In the genomic region with DNA sequence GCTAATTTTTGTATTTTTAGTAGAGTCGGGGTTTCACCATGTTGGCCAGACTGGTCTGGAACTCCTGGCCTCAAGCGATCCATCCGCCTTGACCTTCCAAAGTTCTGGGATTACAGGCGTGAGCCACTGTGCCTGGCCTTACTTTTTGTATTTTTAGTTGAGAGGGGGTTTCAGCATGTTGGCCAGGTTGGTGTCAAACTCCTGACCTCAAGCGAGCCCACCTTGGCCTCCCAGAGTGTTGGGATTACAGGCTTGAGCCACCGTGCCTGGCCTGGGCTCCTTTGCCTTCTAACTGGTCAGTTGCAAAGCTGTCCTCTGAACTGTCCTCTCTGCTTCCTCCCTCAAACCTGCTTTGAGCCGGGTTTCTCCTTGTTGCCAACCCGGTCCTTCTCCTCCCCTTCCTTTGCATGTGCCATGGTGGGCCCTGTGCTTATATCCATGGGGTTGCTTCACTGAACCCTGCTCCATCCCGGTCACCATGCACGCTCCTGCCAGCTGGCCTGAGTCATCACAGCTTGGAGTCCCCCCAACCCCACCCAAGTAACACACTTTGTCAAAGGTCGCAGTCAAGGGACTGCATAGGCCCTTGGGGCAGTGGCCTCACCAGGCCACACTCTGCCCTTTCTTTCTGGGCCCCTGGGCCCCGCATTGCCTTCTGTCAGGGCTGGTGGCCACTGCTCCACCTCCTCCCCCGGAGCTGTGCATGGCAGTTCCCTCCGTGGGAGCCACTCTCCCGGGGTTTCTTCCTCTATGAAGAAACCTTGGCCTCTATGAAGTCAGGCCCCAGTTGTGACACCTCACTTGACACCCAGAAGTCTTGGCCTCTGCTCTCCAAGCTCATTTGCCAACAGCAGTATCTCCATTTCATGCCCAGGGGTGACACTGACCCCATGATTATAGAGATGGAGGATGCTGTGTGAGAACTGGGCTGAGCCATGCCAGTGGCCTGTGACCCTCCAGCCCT, we compare ENCODE assay signal across 27 cellular contexts. TPM values are rescaled to one million over a fixed set of nuclear protein-coding genes. Genes with fewer than 3 reads are reported as not detected.
DNase-seq lines count a peak whose midpoint lies in the region; TF ChIP-seq lines count a peak whose summit lies in the region.
"Had no signal": no experiment of that assay in that cellular context is flagged by ENCODE, and none has a peak within 500 bp of the region (broad histone marks: within the 10 kb centered on the region; RNA-seq: fewer than 3 reads in every experiment).

No MANE protein-coding gene starts in this region.

- peaks cover 14% of the 10 kb centered on the region for H3K27me3 Mint-ChIP-seq in activated CD4-positive, alpha-beta memory T cell treated with anti-CD3 and anti-CD28 coated beads, Interleukin-2, amount 10 ng/mL, durations not matched to agents 7 days and 5 days
- peaks cover 13% of the 10 kb centered on the region for H3K27me3 Mint-ChIP-seq in activated CD4-positive, alpha-beta memory T cell treated with anti-CD3 and anti-CD28 coated beads for 36 hours

- no peaks in the 10 kb centered on the region for H3K36me3 Mint-ChIP-seq in activated CD4-positive, alpha-beta memory T cell treated with anti-CD3 and anti-CD28 coated beads, Interleukin-2, amount 10 ng/mL, durations not matched to agents 7 days and 5 days (ENCODE audit: low read depth)
- H3K36me3 Mint-ChIP-seq in activated CD4-positive, alpha-beta memory T cell treated with anti-CD3 and anti-CD28 coated beads for 36 hours, result no peaks in the 10 kb centered on the region
- H3K36me3 Mint-ChIP-seq: CD4-positive, CD25-positive, alpha-beta regulatory T cell had no signal

- TF ChIP-seq POLR2A in suprapubic skin (IDR thresholded peaks at IDR 0.05), result no peak

- peaks cover 1% of the 10 kb centered on the region for H3K36me3 ChIP-seq in suprapubic skin
- H3K36me3 ChIP-seq in MG63, result peaks cover 6% of the 10 kb centered on the region; the same call in 1 of the 2 replicates
- H3K36me3 ChIP-seq: ovary had no signal

- H3K4me3 ChIP-seq in fibroblast of the aortic adventitia (ENCODE audit: low read depth, low read length) (no peak overlapping the region), suprapubic skin (no peak overlapping the region), MG63 (no peak overlapping the region)
- H3K4me3 ChIP-seq: A549, esophagus muscularis mucosa, ovary had no signal

- H3K27me3 ChIP-seq in suprapubic skin (no peaks in the 10 kb centered on the region), MG63 (no peaks in the 10 kb centered on the region)
- H3K27me3 ChIP-seq: esophagus muscularis mucosa, ovary had no signal

- DNase-seq in activated CD4-positive, alpha-beta memory T cell treated with anti-CD3 and anti-CD28 coated beads, Interleukin-2, amount 10 ng/mL, durations not matched to agents 7 days and 5 days, result peak; percentile 14
- no peak for DNase-seq in activated CD4-positive, alpha-beta memory T cell treated with anti-CD3 and anti-CD28 coated beads for 36 hours
- peak; percentile 10 for DNase-seq in MV-4-11 (lab: John Stamatoyannopoulos, UW)
- DNase-seq in fibroblast of the aortic adventitia (ENCODE audit: low read depth), result peak; percentile 26
- peak; percentile 55 to 72 for DNase-seq in suprapubic skin (ENCODE audit: low spot score in 2 of 2)
- no peak for DNase-seq in cerebellar cortex (ENCODE audit: low spot score)
- DNase-seq in MG63, result no peak
- DNase-seq in NCI-H748 (lab: John Stamatoyannopoulos, UW; ENCODE audit: unreplicated experiment), result no peak
- DNase-seq: activated CD4-positive, alpha-beta T cell treated with anti-CD3 and anti-CD28 coated beads, Interleukin-2, amount 50 U/mL, for 1 hour; activated naive CD4-positive, alpha-beta T cell treated with Interleukin-2 at 50 U/mL for 16 hours; activated T-cell treated with anti-CD3 and anti-CD28 coated beads, Interleukin-2, amount 50 U/mL, for 24 hours; anterior cingulate cortex; CD4-positive, CD25-positive, alpha-beta regulatory T cell; cerebellar nuclear complex; DMS153; effector memory CD4-positive, alpha-beta T cell; KG1; NCI-H1092; NCI-H2107; NCI-H510A treated with DMSO at 0.1 percent for 48 hours; SHP77; stimulated activated CD4-positive, alpha-beta T cell treated with anti-CD3 and anti-CD28 coated beads, Interleukin-1b, Interleukin-23, amount 100 ng/mL, for 48 hours; stimulated activated naive CD8-positive, alpha-beta T cell treated with anti-CD3 and anti-CD28 coated beads, Interleukin-15, Interleukin-2, amounts not matched to agents 100 U/mL and 50 U/mL, for 24 hours; T-helper 1 cell had no signal

- POLR2A ChIA-PET in activated CD4-positive, alpha-beta memory T cell treated with anti-CD3 and anti-CD28 coated beads, Interleukin-2, amount 10 ng/mL, durations not matched to agents 7 days and 5 days (lab: Charles Lee), result interaction anchor here (0.6 kb wide), 1 partner anchor 12 kb away, joined by 3 read pairs; no protein-coding TSS in a partner anchor
- POLR2A ChIA-PET in activated CD4-positive, alpha-beta memory T cell treated with anti-CD3 and anti-CD28 coated beads for 36 hours (lab: Charles Lee), result no interaction called here

- TF ChIP-seq CTCF in fibroblast of the aortic adventitia (IDR thresholded peaks at IDR 0.05; ENCODE audit: insufficient read depth, low read length) (no peak), suprapubic skin (IDR thresholded peaks at IDR 0.05) (no peak)

- intact Hi-C loops in activated CD4-positive, alpha-beta memory T cell treated with anti-CD3 and anti-CD28 coated beads for 36 hours (cut with micrococcal nuclease), result loop anchor here (5.0 kb wide), 2 partner anchors 101 to 209 kb away; partner anchors contain the start of gene PDCD2L

- no peak for TF ChIP-seq EP300 in suprapubic skin (IDR thresholded peaks at IDR 0.05)

- H3K4me1 Mint-ChIP-seq in activated CD4-positive, alpha-beta memory T cell treated with anti-CD3 and anti-CD28 coated beads, Interleukin-2, amount 10 ng/mL, durations not matched to agents 7 days and 5 days, result peaks cover 16% of the 10 kb centered on the region
- H3K4me1 Mint-ChIP-seq in activated CD4-positive, alpha-beta memory T cell treated with anti-CD3 and anti-CD28 coated beads for 36 hours (ENCODE audit: low read depth), result peaks cover 11% of the 10 kb centered on the region

- no peaks in the 10 kb centered on the region for H3K9me3 Mint-ChIP-seq in activated CD4-positive, alpha-beta memory T cell treated with anti-CD3 and anti-CD28 coated beads, Interleukin-2, amount 10 ng/mL, durations not matched to agents 7 days and 5 days
- H3K9me3 Mint-ChIP-seq in activated CD4-positive, alpha-beta memory T cell treated with anti-CD3 and anti-CD28 coated beads for 36 hours, result no peaks in the 10 kb centered on the region
- H3K9me3 Mint-ChIP-seq: activated T-cell treated with anti-CD3 and anti-CD28 coated beads, Interleukin-2, amount 50 U/mL, for 24 hours had no signal

- no peak overlapping the region for H3K27ac Mint-ChIP-seq in activated CD4-positive, alpha-beta memory T cell treated with anti-CD3 and anti-CD28 coated beads, Interleukin-2, amount 10 ng/mL, durations not matched to agents 7 days and 5 days
- no peak overlapping the region for H3K27ac Mint-ChIP-seq in activated CD4-positive, alpha-beta memory T cell treated with anti-CD3 and anti-CD28 coated beads for 36 hours
- H3K27ac Mint-ChIP-seq: activated T-cell treated with anti-CD3 and anti-CD28 coated beads, Interleukin-2, amount 50 U/mL, for 24 hours had no signal

- CTCF ChIA-PET in activated CD4-positive, alpha-beta memory T cell treated with anti-CD3 and anti-CD28 coated beads, Interleukin-2, amount 10 ng/mL, durations not matched to agents 7 days and 5 days (lab: Charles Lee), result interaction anchor here (1.1 kb wide), 1 partner anchor 9 kb away, joined by 3 read pairs; no protein-coding TSS in a partner anchor
- CTCF ChIA-PET in activated CD4-positive, alpha-beta memory T cell treated with anti-CD3 and anti-CD28 coated beads for 36 hours (lab: Charles Lee), result interaction anchor here (0.6 to 0.8 kb wide), 2 partner anchors 9 to 32 kb away, joined by 3 to 4 read pairs; no protein-coding TSS in a partner anchor

- no peak overlapping the region for H3K27ac ChIP-seq in suprapubic skin
- H3K27ac ChIP-seq: A549, esophagus muscularis mucosa, ovary had no signal

- H3K9me3 ChIP-seq in suprapubic skin, result no peaks in the 10 kb centered on the region
- H3K9me3 ChIP-seq in MG63, result no peaks in the 10 kb centered on the region
- H3K9me3 ChIP-seq: A549, esophagus muscularis mucosa, ovary had no signal

- WGBS in suprapubic skin, result 85% methylated on average over 15 of the region's 15 CpGs

- peaks cover 17% of the 10 kb centered on the region for H3K4me1 ChIP-seq in suprapubic skin

- no peak overlapping the region for H3K4me3 Mint-ChIP-seq in activated CD4-positive, alpha-beta memory T cell treated with anti-CD3 and anti-CD28 coated beads, Interleukin-2, amount 10 ng/mL, durations not matched to agents 7 days and 5 days
- H3K4me3 Mint-ChIP-seq in activated CD4-positive, alpha-beta memory T cell treated with anti-CD3 and anti-CD28 coated beads for 36 hours, result no peak overlapping the region
- H3K4me3 Mint-ChIP-seq: activated T-cell treated with anti-CD3 and anti-CD28 coated beads, Interleukin-2, amount 50 U/mL, for 24 hours; CD4-positive, CD25-positive, alpha-beta regulatory T cell had no signal

RNA-seq across cellular contexts. Expression of gene WTIP, which starts 21.3 kb away (rescaled TPM):
- under 1 TPM; 0.55 to 0.85 TPM for total RNA-seq in activated CD4-positive, alpha-beta memory T cell treated with anti-CD3 and anti-CD28 coated beads, Interleukin-2, amount 10 ng/mL, durations not matched to agents 7 days and 5 days
- total RNA-seq in activated CD4-positive, alpha-beta memory T cell treated with anti-CD3 and anti-CD28 coated beads for 36 hours, result under 1 TPM; 0.52 to 0.65 TPM
- total RNA-seq in fibroblast of the aortic adventitia (ENCODE audit: low replicate concordance) (3.6 and 21.8 TPM in 2 replicates), suprapubic skin (10 to 100 TPM in 2 of 4 donors, 1 to 10 TPM in 2; 8.7 to 15.7 (median 12.5) TPM)
- total RNA-seq in MG63 (2014; rRNA removed; shearing (Covaris generic); ENCODE audit: low replicate concordance), result 57.1 and 82.3 TPM in 2 replicates

Comparison
In these comparisons a context has a peak if more than half of its experiments do, and no peak if none do; other contexts are left out.
1. DNase-seq: peak in activated CD4-positive, alpha-beta memory T cell treated with anti-CD3 and anti-CD28 coated beads, Interleukin-2, amount 10 ng/mL, durations not matched to agents 7 days and 5 days (single experiment), MV-4-11 (single experiment), fibroblast of the aortic adventitia (single experiment) and suprapubic skin (2 of 2); none in activated CD4-positive, alpha-beta memory T cell treated with anti-CD3 and anti-CD28 coated beads for 36 hours (single experiment), cerebellar cortex (single experiment), MG63 (single experiment) and NCI-H748 (single experiment).